Comparison of ENCODE assay signal across 24 cellular contexts in the genomic region with DNA sequence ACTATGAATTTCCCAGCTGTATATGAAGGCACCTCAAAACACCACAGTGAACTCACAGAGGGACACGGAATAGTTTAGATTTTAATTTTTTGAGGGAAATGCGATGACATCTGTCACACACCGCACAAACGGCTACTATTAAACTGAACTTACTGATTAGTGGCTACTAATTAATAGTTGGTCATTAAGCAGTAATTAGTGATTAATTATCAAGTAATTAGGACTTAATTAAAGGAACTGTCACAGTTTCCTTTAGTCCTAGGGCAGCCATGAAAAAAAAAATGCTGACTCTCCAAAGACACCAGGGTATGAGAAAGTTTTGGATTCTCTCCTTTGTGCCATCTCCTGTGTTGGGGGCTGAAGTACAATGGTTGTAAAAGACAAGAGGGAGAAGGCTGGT. TPM values are rescaled to one million over a fixed set of nuclear protein-coding genes. Genes with fewer than 3 reads are reported as not detected.
DNase-seq lines count a peak whose midpoint lies in the region; ATAC-seq and FAIRE-seq lines count a peak whose summit lies in the region.
"Had no signal": no experiment of that assay in that cellular context is flagged by ENCODE, and none has a peak within 500 bp of the region (broad histone marks: within the 10 kb centered on the region; RNA-seq: fewer than 3 reads in every experiment).

No MANE protein-coding gene starts in this region.

- peak overlapping the region; percentile 11 for H2AK5ac ChIP-seq in mesenchymal stem cell (ENCODE audit: low read length, severe bottlenecking)

- no peak overlapping the region for H3K23ac ChIP-seq in mesenchymal stem cell (ENCODE audit: low read length in 2 of 2)

- H3K4me2 ChIP-seq in mesenchymal stem cell (ENCODE audit: low read length, poor library complexity, severe bottlenecking), result no peak overlapping the region

- no peak overlapping the region for H3K9ac ChIP-seq in mesenchymal stem cell (ENCODE audit: low read length)

- H3K4ac ChIP-seq in mesenchymal stem cell (ENCODE audit: low read depth in 1 of 2, low read length in 2 of 2), result no peak overlapping the region

- no peak overlapping the region for H2BK12ac ChIP-seq in mesenchymal stem cell (ENCODE audit: low read length in 2 of 2)

- peaks cover 63% of the 10 kb centered on the region for H3K4me1 ChIP-seq in CD4-positive, alpha-beta memory T cell (ENCODE audit: insufficient read depth, low read length)
- H3K4me1 ChIP-seq in mesenchymal stem cell (ENCODE audit: control insufficient read depth, insufficient read depth, low read depth, low read length) (peaks cover 8% of the 10 kb centered on the region), small intestine (ENCODE audit: control insufficient read depth in 2 of 2, insufficient read depth in 1 of 2, low read depth in 1 of 2, low read length in 1 of 2) (peaks cover 9 to 11% of the 10 kb centered on the region in 2 donors)

- H2AFZ ChIP-seq in mesenchymal stem cell (ENCODE audit: low read depth, low read length), result no peak overlapping the region

- no peaks in the 10 kb centered on the region for H3K27me3 ChIP-seq in CD4-positive, alpha-beta memory T cell (ENCODE audit: insufficient read depth, low read length)
- H3K27me3 ChIP-seq in mesenchymal stem cell (ENCODE audit: control insufficient read depth in 1 of 2, insufficient read depth in 1 of 2, low read length in 2 of 2) (no peaks in the 10 kb centered on the region), small intestine (ENCODE audit: control insufficient read depth in 2 of 2, insufficient read depth in 2 of 2, low read length in 2 of 2) (no peaks in the 10 kb centered on the region)
- H3K27me3 ChIP-seq: heart left ventricle, right atrium auricular region, upper lobe of right lung had no signal

- no peak overlapping the region for H3K4me3 ChIP-seq in CD4-positive, alpha-beta memory T cell (ENCODE audit: low read length in 2 of 2)
- H3K4me3 ChIP-seq in mesenchymal stem cell (ENCODE audit: insufficient read depth in 1 of 2, low read depth in 1 of 2, low read length in 2 of 2), result no peak overlapping the region
- H3K4me3 ChIP-seq in small intestine (ENCODE audit: low read depth in 1 of 2, low read length in 2 of 2), result no peak overlapping the region
- H3K4me3 ChIP-seq: HAP-1, right atrium auricular region, upper lobe of right lung had no signal

- H2BK15ac ChIP-seq in mesenchymal stem cell (ENCODE audit: low read depth, poor library complexity, severe bottlenecking), result no peak overlapping the region

- no peak overlapping the region for H2BK120ac ChIP-seq in mesenchymal stem cell (ENCODE audit: low read depth, low read length)

- peaks cover 13% of the 10 kb centered on the region for H3K9me3 Mint-ChIP-seq in activated CD8-positive, alpha-beta memory T cell treated with anti-CD3 and anti-CD28 coated beads, Interleukin-2, amount 10 ng/mL, durations not matched to agents 7 days and 5 days (ENCODE audit: low read depth)
- H3K9me3 Mint-ChIP-seq in CD4-positive, alpha-beta memory T cell, result peaks cover 0 to 19% (median 13%) of the 10 kb centered on the region in 8 donors
- peaks cover 26% of the 10 kb centered on the region for H3K9me3 Mint-ChIP-seq in activated T-helper 1 cell treated with anti-CD3 and anti-CD28 coated beads, Interleukin-12 subunit alpha, Interleukin-12 subunit beta, Interleukin-2, Interleukin-4 antibody, amounts not matched to agents 30 ng/mL and 10 ng/mL and 1 ng/mL, durations not matched to agents 14 hours and 24 hours and 36 hours

- peaks cover 0 to 3% of the 10 kb centered on the region in 2 donors for H3K9me3 ChIP-seq in CD4-positive, alpha-beta memory T cell (ENCODE audit: control insufficient read depth in 1 of 2, low read length in 2 of 2)
- H3K9me3 ChIP-seq in mesenchymal stem cell (ENCODE audit: control insufficient read depth, low read length), result peaks cover 35% of the 10 kb centered on the region
- no peaks in the 10 kb centered on the region for H3K9me3 ChIP-seq in small intestine (ENCODE audit: control insufficient read depth, low read depth)
- H3K9me3 ChIP-seq: HAP-1 had no signal

- peak overlapping the region; percentile 68 for H3K27ac ChIP-seq in CD4-positive, alpha-beta memory T cell (ENCODE audit: low read depth, low read length)
- H3K27ac ChIP-seq in mesenchymal stem cell (ENCODE audit: low read length, poor library complexity, severe bottlenecking) (no peak overlapping the region), small intestine (ENCODE audit: low read depth in 1 of 2, low read length in 1 of 2) (peak overlapping the region in 1 of 2 donors; percentile 3)
- H3K27ac ChIP-seq: C4-2B, right atrium auricular region, upper lobe of right lung, WERI-Rb-1 had no signal

- H3K14ac ChIP-seq in mesenchymal stem cell (ENCODE audit: low read length in 2 of 2), result no peak overlapping the region

- no peak for FAIRE-seq in small intestine (lab: Jason Lieb, UNC)
- FAIRE-seq: G401.6 had no signal

- H3K4me1 Mint-ChIP-seq in activated CD8-positive, alpha-beta memory T cell treated with anti-CD3 and anti-CD28 coated beads, Interleukin-2, amount 10 ng/mL, durations not matched to agents 7 days and 5 days, result peaks cover 76% of the 10 kb centered on the region
- peaks cover 46 to 67% (median 62%) of the 10 kb centered on the region in 4 donors for H3K4me1 Mint-ChIP-seq in CD4-positive, alpha-beta memory T cell
- peaks cover 74% of the 10 kb centered on the region for H3K4me1 Mint-ChIP-seq in activated T-helper 1 cell treated with anti-CD3 and anti-CD28 coated beads, Interleukin-12 subunit alpha, Interleukin-12 subunit beta, Interleukin-2, Interleukin-4 antibody, amounts not matched to agents 30 ng/mL and 10 ng/mL and 1 ng/mL, durations not matched to agents 14 hours and 24 hours and 36 hours (ENCODE audit: low read depth)

- no peaks in the 10 kb centered on the region for H3K27me3 Mint-ChIP-seq in activated CD8-positive, alpha-beta memory T cell treated with anti-CD3 and anti-CD28 coated beads, Interleukin-2, amount 10 ng/mL, durations not matched to agents 7 days and 5 days
- no peaks in the 10 kb centered on the region for H3K27me3 Mint-ChIP-seq in CD4-positive, alpha-beta memory T cell
- H3K27me3 Mint-ChIP-seq in activated T-helper 1 cell treated with anti-CD3 and anti-CD28 coated beads, Interleukin-12 subunit alpha, Interleukin-12 subunit beta, Interleukin-2, Interleukin-4 antibody, amounts not matched to agents 30 ng/mL and 10 ng/mL and 1 ng/mL, durations not matched to agents 14 hours and 24 hours and 36 hours (ENCODE audit: insufficient read depth), result no peaks in the 10 kb centered on the region
- H3K27me3 Mint-ChIP-seq: naive B cell had no signal

- no peak for ATAC-seq in activated CD8-positive, alpha-beta memory T cell treated with anti-CD3 and anti-CD28 coated beads, Interleukin-2, amount 10 ng/mL, durations not matched to agents 7 days and 5 days
- no peak for ATAC-seq in GM19328 (IDR thresholded peaks at IDR 0.05; ENCODE audit: unreplicated experiment)
- ATAC-seq: heart left ventricle, left cardiac atrium, upper lobe of right lung had no signal

- no peak overlapping the region for H3K18ac ChIP-seq in mesenchymal stem cell (ENCODE audit: low read depth in 1 of 2, low read length in 2 of 2)

- no peak for DNase-seq in activated CD8-positive, alpha-beta memory T cell treated with anti-CD3 and anti-CD28 coated beads, Interleukin-2, amount 10 ng/mL, durations not matched to agents 7 days and 5 days
- no peak for DNase-seq in activated CD8-positive, alpha-beta memory T cell treated with anti-CD3 and anti-CD28 coated beads for 24 hours
- DNase-seq in CD4-positive, alpha-beta memory T cell, result no peak
- DNase-seq in activated T-helper 1 cell treated with anti-CD3 and anti-CD28 coated beads, Interleukin-12 subunit alpha, Interleukin-12 subunit beta, Interleukin-2, Interleukin-4 antibody, amounts not matched to agents 30 ng/mL and 10 ng/mL and 1 ng/mL, durations not matched to agents 14 hours and 24 hours and 36 hours (ENCODE audit: low spot score), result no peak
- DNase-seq in mesenchymal stem cell (no peak), small intestine (no peak)
- DNase-seq in stimulated activated CD4-positive, alpha-beta T cell treated with anti-CD3 and anti-CD28 coated beads, Interleukin-1b, Interleukin-23, amount 100 ng/mL, for 48 hours, result no peak
- DNase-seq: amniotic stem cell; dermis blood vessel endothelial cell; heart left ventricle; KG1; left cardiac atrium; naive B cell; NCI-H2171; NCI-H524; stimulated activated CD8-positive, alpha-beta memory T cell treated with anti-CD3 and anti-CD28 coated beads, Interleukin-4, amount 100 ng/mL, for 48 hours; substantia nigra; upper lobe of right lung; WERI-Rb-1 had no signal

- CTCF ChIA-PET in activated CD8-positive, alpha-beta memory T cell treated with anti-CD3 and anti-CD28 coated beads, Interleukin-2, amount 10 ng/mL, durations not matched to agents 7 days and 5 days (lab: Charles Lee), result interaction anchor here (0.7 to 1.7 kb wide), 2 partner anchors 9 to 83 kb away, joined by 3 to 8 read pairs; no protein-coding TSS in a partner anchor
- CTCF ChIA-PET in CD4-positive, alpha-beta memory T cell (lab: Charles Lee; ENCODE audit: partially characterized antibody), result interaction anchor here (1.6 to 3.8 kb wide), 3 partner anchors 10 to 68 kb away, joined by 4 to 18 read pairs (median 16); a partner anchor contains a TSS

- POLR2A ChIA-PET in CD4-positive, alpha-beta memory T cell (lab: Charles Lee; ENCODE audit: partially characterized antibody), result interaction anchor here (1.0 to 12.1 kb wide), 4 partner anchors 9 to 180 kb away, joined by 3 to 144 read pairs (median 22); a partner anchor contains a TSS

- no peak overlapping the region for H4K91ac ChIP-seq in mesenchymal stem cell (ENCODE audit: low read length)

- no peak overlapping the region for H4K8ac ChIP-seq in mesenchymal stem cell (ENCODE audit: low read length)

- H3K27ac Mint-ChIP-seq in activated CD8-positive, alpha-beta memory T cell treated with anti-CD3 and anti-CD28 coated beads, Interleukin-2, amount 10 ng/mL, durations not matched to agents 7 days and 5 days, result peak overlapping the region; percentile 97
- H3K27ac Mint-ChIP-seq in CD4-positive, alpha-beta memory T cell, result peak overlapping the region; percentile 81 to 96 (median 94)
- peak overlapping the region; percentile 33 for H3K27ac Mint-ChIP-seq in activated T-helper 1 cell treated with anti-CD3 and anti-CD28 coated beads, Interleukin-12 subunit alpha, Interleukin-12 subunit beta, Interleukin-2, Interleukin-4 antibody, amounts not matched to agents 30 ng/mL and 10 ng/mL and 1 ng/mL, durations not matched to agents 14 hours and 24 hours and 36 hours

- H3K36me3 ChIP-seq in CD4-positive, alpha-beta memory T cell (ENCODE audit: insufficient read depth, low read length), result no peaks in the 10 kb centered on the region
- H3K36me3 ChIP-seq in mesenchymal stem cell (ENCODE audit: control insufficient read depth in 1 of 2, insufficient read depth in 2 of 2, low read depth in 1 of 2, low read length in 2 of 2) (peaks cover 3 to 35% of the 10 kb centered on the region in 2 experiments), small intestine (ENCODE audit: control insufficient read depth in 2 of 2, insufficient read depth in 2 of 2, low read length in 2 of 2) (peaks cover 0 to 4% of the 10 kb centered on the region in 2 donors)
- H3K36me3 ChIP-seq: HAP-1, right atrium auricular region, upper lobe of right lung, WERI-Rb-1 had no signal

- H2BK5ac ChIP-seq in mesenchymal stem cell (ENCODE audit: low read depth, low read length, poor library complexity, severe bottlenecking), result no peak overlapping the region

- peaks cover 80% of the 10 kb centered on the region for H3K36me3 Mint-ChIP-seq in activated CD8-positive, alpha-beta memory T cell treated with anti-CD3 and anti-CD28 coated beads, Interleukin-2, amount 10 ng/mL, durations not matched to agents 7 days and 5 days
- H3K36me3 Mint-ChIP-seq in CD4-positive, alpha-beta memory T cell, result peaks cover 34 to 43% of the 10 kb centered on the region in 2 donors
- peaks cover 54% of the 10 kb centered on the region for H3K36me3 Mint-ChIP-seq in activated T-helper 1 cell treated with anti-CD3 and anti-CD28 coated beads, Interleukin-12 subunit alpha, Interleukin-12 subunit beta, Interleukin-2, Interleukin-4 antibody, amounts not matched to agents 30 ng/mL and 10 ng/mL and 1 ng/mL, durations not matched to agents 14 hours and 24 hours and 36 hours (ENCODE audit: low read depth)

- intact Hi-C loops in CD4-positive, alpha-beta memory T cell (cut with micrococcal nuclease), result loop anchor here (10.0 kb wide), 1 partner anchor 275 kb away; a partner anchor contains a TSS
- intact Hi-C loops in activated T-helper 1 cell treated with anti-CD3 and anti-CD28 coated beads, Interleukin-12 subunit alpha, Interleukin-12 subunit beta, Interleukin-2, Interleukin-4 antibody, amounts not matched to agents 30 ng/mL and 10 ng/mL and 1 ng/mL, durations not matched to agents 14 hours and 24 hours and 36 hours (cut with micrococcal nuclease), result no loop called here

- peak overlapping the region; percentile 97 for H3K4me3 Mint-ChIP-seq in activated CD8-positive, alpha-beta memory T cell treated with anti-CD3 and anti-CD28 coated beads, Interleukin-2, amount 10 ng/mL, durations not matched to agents 7 days and 5 days
- H3K4me3 Mint-ChIP-seq in CD4-positive, alpha-beta memory T cell, result peak overlapping the region; percentile 25 to 98 (median 92)
- H3K4me3 Mint-ChIP-seq in activated T-helper 1 cell treated with anti-CD3 and anti-CD28 coated beads, Interleukin-12 subunit alpha, Interleukin-12 subunit beta, Interleukin-2, Interleukin-4 antibody, amounts not matched to agents 30 ng/mL and 10 ng/mL and 1 ng/mL, durations not matched to agents 14 hours and 24 hours and 36 hours, result peak overlapping the region; percentile 95

- no peaks in the 10 kb centered on the region for H3K79me1 ChIP-seq in mesenchymal stem cell (replicated peaks; ENCODE audit: low read length, poor library complexity, severe bottlenecking)

- WGBS in mesenchymal stem cell, result 100% methylated on average over 2 of the region's 4 CpGs
- 86 to 98% (median 92%) methylated on average over 4 of the region's 4 CpGs for WGBS in small intestine, 3 donors

RNA-seq across cellular contexts. Expression of a gene that starts 2.9 kb away (rescaled TPM):
- 100 to 1,000 TPM; 161 to 292 TPM for total RNA-seq in activated CD8-positive, alpha-beta memory T cell treated with anti-CD3 and anti-CD28 coated beads, Interleukin-2, amount 10 ng/mL, durations not matched to agents 7 days and 5 days
- total RNA-seq in CD4-positive, alpha-beta memory T cell, result 10 to 100 TPM in 1 of 2 experiments, 1 to 10 TPM in 1; 8.4 to 10.9 TPM
- polyA plus RNA-seq in CD4-positive, alpha-beta memory T cell, result 10 to 100 TPM; 30.3 to 49.3 TPM
- 24.2 and 29.2 TPM in 2 replicates for total RNA-seq in activated T-helper 1 cell treated with anti-CD3 and anti-CD28 coated beads, Interleukin-12 subunit alpha, Interleukin-12 subunit beta, Interleukin-2, Interleukin-4 antibody, amounts not matched to agents 30 ng/mL and 10 ng/mL and 1 ng/mL, durations not matched to agents 14 hours and 24 hours and 36 hours
- polyA plus RNA-seq in mesenchymal stem cell (2013, experiment 1 of 2), result 1.4 TPM
- polyA plus RNA-seq in mesenchymal stem cell (2013, experiment 2 of 2), result 1.7 TPM
- 10 to 100 TPM; 37.5 to 66.9 (median 39.7) TPM for polyA plus RNA-seq in small intestine

RNA-seq across cellular contexts. Expression of a gene that starts 28.6 kb away (rescaled TPM):
- 100 to 1,000 TPM; 290 to 394 TPM for total RNA-seq in activated CD8-positive, alpha-beta memory T cell treated with anti-CD3 and anti-CD28 coated beads, Interleukin-2, amount 10 ng/mL, durations not matched to agents 7 days and 5 days
- 10 to 100 TPM; 20.3 to 22.5 TPM for total RNA-seq in CD4-positive, alpha-beta memory T cell
- 10 to 100 TPM; 14.4 to 31.3 TPM for polyA plus RNA-seq in CD4-positive, alpha-beta memory T cell
- 50.1 and 54.2 TPM in 2 replicates for total RNA-seq in activated T-helper 1 cell treated with anti-CD3 and anti-CD28 coated beads, Interleukin-12 subunit alpha, Interleukin-12 subunit beta, Interleukin-2, Interleukin-4 antibody, amounts not matched to agents 30 ng/mL and 10 ng/mL and 1 ng/mL, durations not matched to agents 14 hours and 24 hours and 36 hours
- 4.0 TPM for polyA plus RNA-seq in mesenchymal stem cell (2013, experiment 1 of 2)
- polyA plus RNA-seq in mesenchymal stem cell (2013, experiment 2 of 2), result 4.0 TPM
- polyA plus RNA-seq in small intestine, result 10 to 100 TPM in 1 of 3 donors, 1 to 10 TPM in 2; 3.8 to 13.1 (median 4.7) TPM

Comparison
In these comparisons a context has a peak if more than half of its experiments do, and no peak if none do; other contexts are left out.
1. H3K27ac Mint-ChIP-seq: peak in every context shown above with its lines; median percentile 97 in activated CD8-positive, alpha-beta memory T cell treated with anti-CD3 and anti-CD28 coated beads, Interleukin-2, amount 10 ng/mL, durations not matched to agents 7 days and 5 days; 94 in CD4-positive, alpha-beta memory T cell; 33 in activated T-helper 1 cell treated with anti-CD3 and anti-CD28 coated beads, Interleukin-12 subunit alpha, Interleukin-12 subunit beta, Interleukin-2, Interleukin-4 antibody, amounts not matched to agents 30 ng/mL and 10 ng/mL and 1 ng/mL, durations not matched to agents 14 hours and 24 hours and 36 hours.